Comparison of ENCODE assay signal across 38 cellular contexts in genomic region chr2:26864646-26865045, GRCh38. TPM values are rescaled to one million over a fixed set of nuclear protein-coding genes. Genes with fewer than 3 reads are reported as not detected.
"Had no signal": no experiment of that assay in that cellular context is flagged by ENCODE, and none has a peak within 500 bp of the region (broad histone marks: within the 10 kb centered on the region; RNA-seq: fewer than 3 reads in every experiment).

No MANE protein-coding gene starts in this region.

- H3K36me3 Mint-ChIP-seq: activated naive CD4-positive, alpha-beta T cell treated with anti-CD3 and anti-CD28 coated beads, Interleukin-2, amount 50 U/mL, for 24 hours; activated naive CD8-positive, alpha-beta T cell treated with anti-CD3 and anti-CD28 coated beads, Interleukin-2, amount 10 ng/mL, durations not matched to agents 7 days and 5 days had no signal

- H3K27me3 ChIP-seq: body of pancreas, Peyer's patch had no signal

- H3K36me3 ChIP-seq: Peyer's patch had no signal

- H3K4me3 ChIP-seq: body of pancreas, K562, Peyer's patch had no signal

- FAIRE-seq: astrocyte, bronchial epithelial cell, K562 had no signal

- H3K27ac ChIP-seq: body of pancreas, Peyer's patch, RWPE1, WERI-Rb-1 had no signal

- H3K4me3 Mint-ChIP-seq: activated CD4-positive, alpha-beta memory T cell treated with anti-CD3 and anti-CD28 coated beads, Interleukin-2, amount 10 ng/mL, durations not matched to agents 7 days and 5 days; activated naive CD4-positive, alpha-beta T cell treated with anti-CD3 and anti-CD28 coated beads, Interleukin-2, amount 50 U/mL, for 24 hours; activated naive CD8-positive, alpha-beta T cell treated with anti-CD3 and anti-CD28 coated beads, Interleukin-2, amount 10 ng/mL, durations not matched to agents 7 days and 5 days; activated T-cell treated with anti-CD3 and anti-CD28 coated beads, Interleukin-2, amount 50 U/mL, for 4 hours; activated T-helper 1 cell treated with anti-CD3 and anti-CD28 coated beads, Interleukin-12 subunit alpha, Interleukin-12 subunit beta, Interleukin-2, Interleukin-4 antibody, amounts not matched to agents 30 ng/mL and 10 ng/mL and 1 ng/mL, durations not matched to agents 14 hours and 24 hours and 36 hours had no signal

- H3K4me1 Mint-ChIP-seq: activated CD4-positive, alpha-beta memory T cell treated with anti-CD3 and anti-CD28 coated beads, Interleukin-2, amount 10 ng/mL, durations not matched to agents 7 days and 5 days; activated naive CD4-positive, alpha-beta T cell treated with anti-CD3 and anti-CD28 coated beads, Interleukin-2, amount 50 U/mL, for 24 hours; activated naive CD8-positive, alpha-beta T cell treated with anti-CD3 and anti-CD28 coated beads, Interleukin-2, amount 10 ng/mL, durations not matched to agents 7 days and 5 days had no signal

- H3K9me3 Mint-ChIP-seq: activated CD4-positive, alpha-beta memory T cell treated with anti-CD3 and anti-CD28 coated beads, Interleukin-2, amount 10 ng/mL, durations not matched to agents 7 days and 5 days; activated naive CD4-positive, alpha-beta T cell treated with anti-CD3 and anti-CD28 coated beads, Interleukin-2, amount 50 U/mL, for 24 hours; activated naive CD8-positive, alpha-beta T cell treated with anti-CD3 and anti-CD28 coated beads, Interleukin-2, amount 10 ng/mL, durations not matched to agents 7 days and 5 days; activated T-cell treated with anti-CD3 and anti-CD28 coated beads, Interleukin-2, amount 50 U/mL, for 4 hours; activated T-helper 1 cell treated with anti-CD3 and anti-CD28 coated beads, Interleukin-12 subunit alpha, Interleukin-12 subunit beta, Interleukin-2, Interleukin-4 antibody, amounts not matched to agents 30 ng/mL and 10 ng/mL and 1 ng/mL, durations not matched to agents 14 hours and 24 hours and 36 hours had no signal

- H3K4me1 ChIP-seq: body of pancreas, Peyer's patch had no signal

- H3K9me3 ChIP-seq: body of pancreas, Peyer's patch had no signal

- DNase-seq: activated CD4-positive, alpha-beta memory T cell treated with anti-CD3 and anti-CD28 coated beads, Interleukin-2, amount 10 ng/mL, durations not matched to agents 7 days and 5 days; activated CD4-positive, alpha-beta T cell treated with anti-CD3 and anti-CD28 coated beads for 1 hour; activated CD4-positive, alpha-beta T cell treated with anti-CD3 and anti-CD28 coated beads for 48 hours; activated CD4-positive, CD25-positive, alpha-beta regulatory T cell; activated effector memory CD4-positive, alpha-beta T cell treated with anti-CD3 and anti-CD28 coated beads, Interleukin-2, amount 50 U/mL, for 16 hours; activated naive CD4-positive, alpha-beta T cell; activated naive CD8-positive, alpha-beta T cell treated with anti-CD3 and anti-CD28 coated beads, Interleukin-2, amount 10 ng/mL, durations not matched to agents 7 days and 5 days; activated T-cell treated with anti-CD3 and anti-CD28 coated beads for 4 hours; activated T-cell treated with anti-CD3 and anti-CD28 coated beads, Interleukin-2, amount 50 U/mL, for 4 hours; amygdala; body of pancreas; central memory CD4-positive, alpha-beta T cell; NCI-H1092 treated with DMSO at 0.1 percent for 48 hours; NCI-H146; NCI-H2029 treated with DMSO at 0.1 percent for 48 hours; NCI-H2107; NCI-H510A; NCI-H526; NCI-H748 treated with DMSO at 0.1 percent for 48 hours; NK-92 treated with Interleukin-12 subunit alpha and Interleukin-12 subunit beta, amount 100 ng/mL, for 24 hours; PC-3; Peyer's patch; SIG-M5; SW 1271; T-helper 1 cell; T-helper 2 cell; T-helper 9 cell had no signal

- H3K27ac Mint-ChIP-seq: activated CD4-positive, alpha-beta memory T cell treated with anti-CD3 and anti-CD28 coated beads, Interleukin-2, amount 10 ng/mL, durations not matched to agents 7 days and 5 days; activated naive CD4-positive, alpha-beta T cell treated with anti-CD3 and anti-CD28 coated beads, Interleukin-2, amount 50 U/mL, for 24 hours; activated naive CD8-positive, alpha-beta T cell treated with anti-CD3 and anti-CD28 coated beads, Interleukin-2, amount 10 ng/mL, durations not matched to agents 7 days and 5 days; activated T-helper 1 cell treated with anti-CD3 and anti-CD28 coated beads, Interleukin-12 subunit alpha, Interleukin-12 subunit beta, Interleukin-2, Interleukin-4 antibody, amounts not matched to agents 30 ng/mL and 10 ng/mL and 1 ng/mL, durations not matched to agents 14 hours and 24 hours and 36 hours had no signal

- ATAC-seq: activated T-cell treated with anti-CD3 and anti-CD28 coated beads, Interleukin-2, amount 50 U/mL, for 4 hours; body of pancreas; K562; PC-3; Right ventricle myocardium inferior; SK-N-SH treated with all-trans-retinoic acid at 6 μM for 48 hours had no signal

RNA-seq across cellular contexts. Expression of gene DPYSL5, which starts 16.7 kb away (rescaled TPM):
- total RNA-seq: activated CD4-positive, alpha-beta memory T cell treated with anti-CD3 and anti-CD28 coated beads, Interleukin-2, amount 10 ng/mL, durations not matched to agents 7 days and 5 days; activated naive CD8-positive, alpha-beta T cell treated with anti-CD3 and anti-CD28 coated beads, Interleukin-2, amount 10 ng/mL, durations not matched to agents 7 days and 5 days; activated T-cell treated with anti-CD3 and anti-CD28 coated beads, Interleukin-2, amount 50 U/mL, for 4 hours; body of pancreas; bronchial epithelial cell; K562; M059J; PC-3; Right ventricle myocardium inferior; SK-MEL-5 had no signal
